In the genomic region with DNA sequence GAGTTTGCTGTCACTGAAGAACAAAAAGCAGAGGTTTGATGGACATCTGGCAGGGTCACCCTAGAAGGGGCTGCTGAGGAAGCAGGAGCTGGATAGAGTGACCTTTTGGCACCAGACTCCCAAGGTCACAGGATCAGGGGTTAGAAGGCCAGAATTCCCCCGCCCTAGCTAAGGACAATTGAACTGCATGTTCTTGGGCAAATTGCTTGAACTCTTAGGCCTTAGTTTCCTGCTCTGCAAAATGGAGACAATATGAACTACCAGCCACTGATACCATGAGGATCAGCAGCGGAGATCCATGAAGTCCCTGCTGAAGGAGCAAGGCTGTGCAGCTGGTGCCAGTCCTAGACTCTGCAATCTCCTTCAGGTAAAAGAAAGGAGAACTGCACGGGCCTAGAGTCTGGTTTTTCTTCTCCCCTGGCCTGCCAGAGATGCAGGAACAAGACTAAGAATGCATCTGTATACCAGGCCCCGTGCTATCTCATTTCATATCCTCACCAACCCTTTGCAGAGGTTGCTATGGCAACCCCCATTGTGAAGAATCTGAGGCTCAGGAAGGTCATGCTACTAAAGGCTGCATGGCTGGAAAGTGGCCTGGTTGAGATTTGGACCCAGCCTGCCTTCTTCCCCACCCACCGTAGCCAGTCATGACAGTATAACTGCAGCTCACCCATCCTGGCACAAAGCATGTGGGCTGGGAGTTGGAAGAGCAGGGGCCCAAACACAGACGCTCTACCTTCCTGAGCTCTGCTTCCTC, we compare ENCODE assay signal across 18 cellular contexts. TPM values are rescaled to one million over a fixed set of nuclear protein-coding genes. Genes with fewer than 3 reads are reported as not detected.
A peak's percentile ranks its signal among the peaks of the same experiment; 100 is the strongest.
DNase-seq lines count a peak whose midpoint lies in the region; ATAC-seq, FAIRE-seq and TF ChIP-seq lines count a peak whose summit lies in the region.
"Had no signal": no experiment of that assay in that cellular context is flagged by ENCODE, and none has a peak within 500 bp of the region (broad histone marks: within the 10 kb centered on the region; RNA-seq: fewer than 3 reads in every experiment).

No MANE protein-coding gene starts in this region.

- no peak overlapping the region for H3K27ac Mint-ChIP-seq in activated naive CD4-positive, alpha-beta T cell treated with anti-CD3 and anti-CD28 coated beads, Interleukin-2, amount 50 U/mL, for 72 hours
- H3K27ac Mint-ChIP-seq: activated CD4-positive, alpha-beta T cell treated with anti-CD3 and anti-CD28 coated beads, Interleukin-2, amount 10 ng/mL, durations not matched to agents 24 days and 14 days; activated naive CD4-positive, alpha-beta T cell treated with anti-CD3 and anti-CD28 coated beads for 36 hours had no signal

- CTCF ChIA-PET in K562 (lab: Yijun Ruan, JAX; ENCODE audit: low intra/inter-chr PET ratio): no interaction called here

- no peak overlapping the region for H3K4me3 ChIP-seq in BLaER1 treated with 17β-estradiol and CSF1 and Interleukin-3, amounts not matched to agents 10 nM and 100 nM
- no peak overlapping the region for H3K4me3 ChIP-seq in K562
- H3K4me3 ChIP-seq: suprapubic skin had no signal

- no peak for TF ChIP-seq CTCF in K562 (IDR thresholded peaks at IDR 0.05 in 2 of 3, conservative IDR thresholded peaks at IDR 0.05 in 1 of 3; ENCODE audit: insufficient read depth in 2 of 3, low read depth in 1 of 3, low read length in 3 of 3)

- TF ChIP-seq POLR2A in K562 (conservative IDR thresholded peaks at IDR 0.05): no peak
- no peak for TF ChIP-seq POLR2A in GM18505 (IDR thresholded peaks at IDR 0.05; ENCODE audit: borderline replicate concordance, extremely low read depth, insufficient read depth, insufficient read length)

- POLR2A ChIA-PET in K562 (lab: Yijun Ruan, JAX): interaction anchor here (0.6 to 1.4 kb wide), 3 partner anchors 11 to 39 kb away, joined by 3 read pairs; no protein-coding TSS in a partner anchor

- H3K4me2 ChIP-seq in BLaER1 treated with 17β-estradiol and CSF1 and Interleukin-3, amounts not matched to agents 10 nM and 100 nM: peak overlapping the region; percentile 7 to 93 (median 79); a peak in 21 of 22 replicates
- no peak overlapping the region for H3K4me2 ChIP-seq in K562 (ENCODE audit: insufficient read depth, low read length)

- H3K9me1 ChIP-seq in K562 (ENCODE audit: control insufficient read depth, insufficient read depth, low read length): no peaks in the 10 kb centered on the region

- no peaks in the 10 kb centered on the region for H3K9me3 Mint-ChIP-seq in activated naive CD4-positive, alpha-beta T cell treated with anti-CD3 and anti-CD28 coated beads, Interleukin-2, amount 50 U/mL, for 72 hours
- H3K9me3 Mint-ChIP-seq: activated CD4-positive, alpha-beta T cell treated with anti-CD3 and anti-CD28 coated beads, Interleukin-2, amount 10 ng/mL, durations not matched to agents 24 days and 14 days; activated naive CD4-positive, alpha-beta T cell treated with anti-CD3 and anti-CD28 coated beads for 36 hours; brain had no signal

- H3K36me3 Mint-ChIP-seq in activated naive CD4-positive, alpha-beta T cell treated with anti-CD3 and anti-CD28 coated beads, Interleukin-2, amount 50 U/mL, for 72 hours: no peaks in the 10 kb centered on the region
- H3K36me3 Mint-ChIP-seq: brain had no signal

- BruUV-seq in K562 (replicated peaks; lab: Mats Ljungman, UMichigan): no TSS peak

- no peak for TF ChIP-seq RAD21 in K562 (CRISPR knock-in tag; conservative IDR thresholded peaks at IDR 0.05 in 1 of 2, IDR thresholded peaks at IDR 0.05 in 1 of 2)

- TF ChIP-seq EP300 in K562 (IDR thresholded peaks at IDR 0.05; ENCODE audit: low read length): no peak

- no peak for FAIRE-seq in K562 (lab: Jason Lieb, UNC)

- DNase-seq in M059J (ENCODE audit: low read depth) (peak; percentile 40), K562 (ENCODE audit: extremely low read depth in 1 of 4, low spot score in 3 of 4) (no peak), iris pigment epithelial cell (ENCODE audit: low read depth) (peak; percentile 27), NAMALWA (ENCODE audit: low spot score) (no peak)
- no peak for DNase-seq in activated naive CD4-positive, alpha-beta T cell treated with anti-CD3 and anti-CD28 coated beads, Interleukin-2, amount 50 U/mL, for 72 hours (ENCODE audit: low spot score in 2 of 2)
- DNase-seq: activated CD4-positive, alpha-beta T cell treated with anti-CD3 and anti-CD28 coated beads, Interleukin-2, amount 10 ng/mL, durations not matched to agents 24 days and 14 days; activated naive CD4-positive, alpha-beta T cell treated with anti-CD3 and anti-CD28 coated beads for 36 hours; effector memory CD4-positive, alpha-beta T cell; mammary epithelial cell; NCI-H2081 treated with DMSO at 0.1 percent for 48 hours; stimulated activated CD4-positive, alpha-beta T cell treated with anti-CD3 and anti-CD28 coated beads, Interleukin-1b, Interleukin-23, amount 100 ng/mL, for 48 hours; T1000 had no signal

- in situ Hi-C loops in K562 (cut with MboI): no loop called here

- H3K27me3 ChIP-seq in BLaER1 treated with 17β-estradiol and CSF1 and Interleukin-3, amounts not matched to agents 10 nM and 100 nM: no peaks in the 10 kb centered on the region
- peaks cover 7 to 39% of the 10 kb centered on the region in 2 experiments for H3K27me3 ChIP-seq in K562 (ENCODE audit: control insufficient read depth in 2 of 2, insufficient read depth in 2 of 2, low read length in 2 of 2)
- H3K27me3 ChIP-seq: suprapubic skin had no signal

- no peaks in the 10 kb centered on the region for H3K36me3 ChIP-seq in BLaER1 treated with 17β-estradiol and CSF1 and Interleukin-3, amounts not matched to agents 10 nM and 100 nM
- H3K36me3 ChIP-seq in K562 (ENCODE audit: control insufficient read depth, insufficient read depth, low read length): no peaks in the 10 kb centered on the region
- H3K36me3 ChIP-seq: suprapubic skin had no signal

- H3K27ac ChIP-seq in BLaER1 treated with 17β-estradiol and CSF1 and Interleukin-3, amounts not matched to agents 10 nM and 100 nM: peak overlapping the region in 5 of 11 experiments; percentile 0 to 66 (median 13); a peak in 5 of 22 replicates
- no peak overlapping the region for H3K27ac ChIP-seq in K562 (ENCODE audit: extremely low read depth, low read depth, low read length)
- H3K27ac ChIP-seq: suprapubic skin had no signal

- no peak overlapping the region for H2AFZ ChIP-seq in K562 (ENCODE audit: low read depth, low read length)

- 11% methylated on average over 5 of the region's 6 CpGs for WGBS in K562 (ENCODE audit: insufficient coverage, low coverage, missing lambda C conversion rate)

- no peaks in the 10 kb centered on the region for H3K79me2 ChIP-seq in K562 (ENCODE audit: control insufficient read depth, insufficient read depth, low read length)

- H3K9ac ChIP-seq in BLaER1 treated with 17β-estradiol and CSF1 and Interleukin-3, amounts not matched to agents 10 nM and 100 nM: peak overlapping the region in 7 of 11 experiments; percentile 4 to 48 (median 17); a peak in 5 of 22 replicates
- no peak overlapping the region for H3K9ac ChIP-seq in K562 (ENCODE audit: insufficient read depth in 1 of 2, low read depth in 2 of 2, low read length in 2 of 2)

- no peaks in the 10 kb centered on the region for H3K9me3 ChIP-seq in BLaER1 treated with 17β-estradiol and CSF1 and Interleukin-3, amounts not matched to agents 10 nM and 100 nM (replicated peaks in 1 of 11)
- no peaks in the 10 kb centered on the region for H3K9me3 ChIP-seq in K562 (replicated peaks; ENCODE audit: control insufficient read depth, insufficient read depth, low read depth, low read length)
- H3K9me3 ChIP-seq: suprapubic skin had no signal

- intact Hi-C loops in K562 (cut with micrococcal nuclease): loop anchor here (1.0 kb wide), 1 partner anchor 95 kb away; no protein-coding TSS in a partner anchor

- H4K20me1 ChIP-seq in BLaER1 treated with 17β-estradiol and CSF1 and Interleukin-3, amounts not matched to agents 10 nM and 100 nM: no peaks in the 10 kb centered on the region
- peaks cover 12% of the 10 kb centered on the region; the same call in 1 of the 2 replicates for H4K20me1 ChIP-seq in K562 (replicated peaks; ENCODE audit: control insufficient read depth, insufficient read depth, low read length)

- ATAC-seq in K562 (no peak), GM21619 (IDR thresholded peaks at IDR 0.05; ENCODE audit: unreplicated experiment) (no peak), GM18505 (IDR thresholded peaks at IDR 0.05; ENCODE audit: unreplicated experiment) (no peak)
- ATAC-seq in activated naive CD4-positive, alpha-beta T cell treated with anti-CD3 and anti-CD28 coated beads, Interleukin-2, amount 50 U/mL, for 72 hours: no peak
- ATAC-seq: sciatic nerve had no signal

- H3K4me1 ChIP-seq in BLaER1 treated with 17β-estradiol and CSF1 and Interleukin-3, amounts not matched to agents 10 nM and 100 nM: peaks cover 34 to 95% (median 93%) of the 10 kb centered on the region in 10 experiments
- H3K4me1 ChIP-seq in K562 (replicated peaks in 1 of 2; ENCODE audit: control insufficient read depth in 2 of 2, insufficient read depth in 2 of 2, low read length in 2 of 2): no peaks in the 10 kb centered on the region
- H3K4me1 ChIP-seq: suprapubic skin had no signal

RNA-seq across cellular contexts. Expression of a gene that starts 33.7 kb away (rescaled TPM):
- total RNA-seq in M059J (2014; rRNA removed; shearing (Covaris generic)): 0.17 and 1.0 TPM in 2 replicates
- total RNA-seq in K562 (2011; cell fraction: chromatin; rRNA removed; ENCODE audit: low replicate concordance): 0.19 TPM in 1 of 2 replicates, not detected in the other
- 0.17 TPM in 1 of 2 replicates, not detected in the other for total RNA-seq in K562 (2011; cell fraction: nucleolus; rRNA removed)
- 0.07 TPM in 1 of 2 replicates, not detected in the other for total RNA-seq in K562 (2011; cell fraction: nucleoplasm; rRNA removed)
- total RNA-seq in K562 (2014; rRNA removed) (0.18 TPM in 1 of 2 replicates, not detected in the other), K562 (2014; rRNA removed; fragmentation: Illumina TruSeq; extraction: Trizol) (not detected in 2 replicates), K562 (2015; rRNA removed; fragmentation: Illumina TruSeq; extraction: Trizol) (0.04 TPM in 2 replicates), K562 (2021) (0.13 TPM in 1 of 2 replicates, not detected in the other)
- polyA plus RNA-seq in K562 (2011; rRNA removed) (not detected in 2 replicates), K562 (2014; fragmentation: Illumina TruSeq; extraction: Trizol) (0.10 TPM in 1 of 2 replicates, not detected in the other), K562 (2014; fragmentation: Nextera tagmentation; extraction: Ambion mirVana) (not detected), K562 (2014; rRNA removed) (0.01 and 0.28 TPM in 2 replicates)
- polyA plus RNA-seq in K562 (2011; cell fraction: cytosol; rRNA removed): not detected in 2 replicates
- 0.11 TPM in 2 replicates for polyA plus RNA-seq in K562 (2011; cell fraction: nucleus; rRNA removed)
- polyA plus RNA-seq in K562 (2012): 0.05 and 0.24 TPM in 2 replicates
- not detected in 2 replicates for polyA minus RNA-seq in K562 (2011; rRNA and poly(A)+ RNA removed)
- not detected in 2 replicates for polyA minus RNA-seq in K562 (2011; cell fraction: cytosol; rRNA and poly(A)+ RNA removed)
- polyA minus RNA-seq in K562 (2011; cell fraction: nucleus; rRNA and poly(A)+ RNA removed): 0.22 TPM in 1 of 2 replicates, not detected in the other
- total RNA-seq in activated naive CD4-positive, alpha-beta T cell treated with anti-CD3 and anti-CD28 coated beads, Interleukin-2, amount 50 U/mL, for 72 hours: not detected
- total RNA-seq: activated CD4-positive, alpha-beta T cell treated with anti-CD3 and anti-CD28 coated beads, Interleukin-2, amount 10 ng/mL, durations not matched to agents 24 days and 14 days; activated naive CD4-positive, alpha-beta T cell treated with anti-CD3 and anti-CD28 coated beads for 36 hours had no signal

RNA-seq across cellular contexts. Expression of a gene that starts 46.9 kb away (rescaled TPM):
- 32.7 and 51.2 TPM in 2 replicates for total RNA-seq in M059J (2014; rRNA removed; shearing (Covaris generic))
- not detected in 2 replicates for total RNA-seq in K562 (2011; cell fraction: chromatin; rRNA removed; ENCODE audit: low replicate concordance)
- 0.26 TPM in 1 of 2 replicates, not detected in the other for total RNA-seq in K562 (2011; cell fraction: nucleolus; rRNA removed)
- not detected in 2 replicates for total RNA-seq in K562 (2011; cell fraction: nucleoplasm; rRNA removed)
- 0.12 TPM in 1 of 2 replicates, not detected in the other for total RNA-seq in K562 (2014; rRNA removed)
- not detected in 2 replicates for total RNA-seq in K562 (2014; rRNA removed; fragmentation: Illumina TruSeq; extraction: Trizol)
- total RNA-seq in K562 (2015; rRNA removed; fragmentation: Illumina TruSeq; extraction: Trizol): not detected in 2 replicates
- total RNA-seq in K562 (2021): 0.04 TPM in 2 replicates
- polyA plus RNA-seq in K562 (2011; rRNA removed): 0.07 TPM in 1 of 2 replicates, not detected in the other
- polyA plus RNA-seq in K562 (2011; cell fraction: cytosol; rRNA removed): 0.16 TPM in 1 of 2 replicates, not detected in the other
- not detected in 2 replicates for polyA plus RNA-seq in K562 (2011; cell fraction: nucleus; rRNA removed)
- polyA plus RNA-seq in K562 (2012): 0.08 TPM in 1 of 2 replicates, not detected in the other
- polyA plus RNA-seq in K562 (2014; fragmentation: Illumina TruSeq; extraction: Trizol): not detected in 2 replicates
- polyA plus RNA-seq in K562 (2014; fragmentation: Nextera tagmentation; extraction: Ambion mirVana): not detected
- polyA plus RNA-seq in K562 (2014; rRNA removed): not detected in 2 replicates
- polyA minus RNA-seq in K562 (2011; rRNA and poly(A)+ RNA removed): not detected in 2 replicates
- polyA minus RNA-seq in K562 (2011; cell fraction: cytosol; rRNA and poly(A)+ RNA removed): not detected in 2 replicates
- polyA minus RNA-seq in K562 (2011; cell fraction: nucleus; rRNA and poly(A)+ RNA removed): not detected in 2 replicates
- not detected for total RNA-seq in activated naive CD4-positive, alpha-beta T cell treated with anti-CD3 and anti-CD28 coated beads, Interleukin-2, amount 50 U/mL, for 72 hours
- total RNA-seq: activated CD4-positive, alpha-beta T cell treated with anti-CD3 and anti-CD28 coated beads, Interleukin-2, amount 10 ng/mL, durations not matched to agents 24 days and 14 days; activated naive CD4-positive, alpha-beta T cell treated with anti-CD3 and anti-CD28 coated beads for 36 hours had no signal

Comparison
In these comparisons a context has a peak if more than half of its experiments do, and no peak if none do; other contexts are left out.
1. H3K9ac ChIP-seq: peak in BLaER1 treated with 17β-estradiol and CSF1 and Interleukin-3, amounts not matched to agents 10 nM and 100 nM (7 of 11); none in K562 (0 of 2).
2. DNase-seq: peak in M059J (single experiment) and iris pigment epithelial cell (single experiment); none in K562 (0 of 4), NAMALWA (single experiment) and activated naive CD4-positive, alpha-beta T cell treated with anti-CD3 and anti-CD28 coated beads, Interleukin-2, amount 50 U/mL, for 72 hours (0 of 2).
3. RNA of a gene that starts 46.9 kb away (total RNA-seq): 32.7 to 51.2 TPM in M059J; 0.04 to 0.26 TPM in K562 and not detected in activated naive CD4-positive, alpha-beta T cell treated with anti-CD3 and anti-CD28 coated beads, Interleukin-2, amount 50 U/mL, for 72 hours; every median in the first group is over 10 times any median in the second.